ENCODE assay signal across 8 cellular contexts in genomic region chr16:17467923-17468540, GRCh38. TPM values are rescaled to one million over a fixed set of nuclear protein-coding genes. Genes with fewer than 3 reads are reported as not detected.
DNase-seq lines count a peak whose midpoint lies in the region; ATAC-seq and TF ChIP-seq lines count a peak whose summit lies in the region.

No MANE protein-coding gene starts in this region.

- H3K4me1 ChIP-seq in endodermal cell (ENCODE audit: control insufficient read depth, insufficient read depth, low read length) (peaks cover 5% of the 10 kb centered on the region), thoracic aorta (ENCODE audit: control insufficient read depth in 1 of 2, low read depth in 2 of 2) (peaks cover 17 to 38% of the 10 kb centered on the region in 2 donors)

- 31 to 37% methylated on average over 5 to 6 of the region's 6 CpGs for WGBS in endodermal cell (ENCODE audit: insufficient coverage in 1 of 2, insufficient read length in 1 of 2), 2 experiments

- peaks cover 31% of the 10 kb centered on the region for H3K4me1 Mint-ChIP-seq in endodermal cell
- H3K4me1 Mint-ChIP-seq in mesothelial cell of epicardium: peaks cover 46% of the 10 kb centered on the region

- ATAC-seq in thoracic aorta (ENCODE audit: insufficient number of reproducible peaks, low FRiP score, low read depth) (no peak), GM21717 (IDR thresholded peaks at IDR 0.05; ENCODE audit: unreplicated experiment) (no peak)

- H3K36me3 ChIP-seq in endodermal cell (ENCODE audit: control insufficient read depth, insufficient read depth, low read length) (no peaks in the 10 kb centered on the region), thoracic aorta (no peaks in the 10 kb centered on the region)

- H3K27ac Mint-ChIP-seq in endodermal cell (no peak overlapping the region), mesothelial cell of epicardium (no peak overlapping the region)

- H3K27me3 Mint-ChIP-seq in endodermal cell (ENCODE audit: insufficient read depth): peaks cover 18% of the 10 kb centered on the region
- peaks cover 19% of the 10 kb centered on the region for H3K27me3 Mint-ChIP-seq in mesothelial cell of epicardium (ENCODE audit: low read depth)

- H3K4me3 Mint-ChIP-seq in endodermal cell (peak overlapping the region; percentile 75), mesothelial cell of epicardium (peak overlapping the region; percentile 49)

- H3K9me3 Mint-ChIP-seq in endodermal cell (no peaks in the 10 kb centered on the region), mesothelial cell of epicardium (peaks cover 5% of the 10 kb centered on the region)

- peaks cover 8% of the 10 kb centered on the region for H3K9me3 ChIP-seq in endodermal cell (ENCODE audit: control insufficient read depth, low read length)
- H3K9me3 ChIP-seq in thoracic aorta: no peaks in the 10 kb centered on the region

- no peak overlapping the region for H3K27ac ChIP-seq in endodermal cell (ENCODE audit: low read depth, low read length)
- H3K27ac ChIP-seq in thoracic aorta: no peak overlapping the region

- peaks cover 19% of the 10 kb centered on the region for H3K27me3 ChIP-seq in endodermal cell (ENCODE audit: control insufficient read depth, insufficient read depth, low read length, poor library complexity, severe bottlenecking)
- H3K27me3 ChIP-seq in thoracic aorta (replicated peaks; ENCODE audit: insufficient read depth): no peaks in the 10 kb centered on the region

- TF ChIP-seq CTCF in endodermal cell (conservative IDR thresholded peaks at IDR 0.05) (peak; percentile 89), mesothelial cell of epicardium (IDR thresholded peaks at IDR 0.05; ENCODE audit: unreplicated experiment) (no peak), thoracic aorta (IDR thresholded peaks at IDR 0.05) (peak; percentile 57)

- DNase-seq in EL (peak; percentile 65), NCI-H1105 treated with DMSO at 0.1 percent for 48 hours (lab: John Stamatoyannopoulos, UW) (peak; percentile 38), endodermal cell (peak; percentile 91), mesothelial cell of epicardium (ENCODE audit: low spot score in 2 of 2, unreplicated experiment in 2 of 2) (peak in 1 of 2 experiments; percentile 69), thoracic aorta (ENCODE audit: low spot score) (no peak), amniotic stem cell (lab: John Stamatoyannopoulos, UW) (no peak)
- DNase-seq in activated CD4-positive, alpha-beta T cell treated with anti-CD3 and anti-CD28 coated beads for 1 hour: peak; percentile 35

- no peak overlapping the region for H3K9ac ChIP-seq in endodermal cell (ENCODE audit: extremely low read depth, low read length, poor library complexity, severe bottlenecking)

- H3K4me3 ChIP-seq in endodermal cell (ENCODE audit: low read length) (peak overlapping the region; percentile 83), thoracic aorta (peak overlapping the region; percentile 75)

- H3K36me3 Mint-ChIP-seq in endodermal cell (ENCODE audit: low read depth): peaks cover 9% of the 10 kb centered on the region
- H3K36me3 Mint-ChIP-seq in mesothelial cell of epicardium: no peaks in the 10 kb centered on the region

RNA-seq across cellular contexts. Expression of gene XYLT1, which starts 2.7 kb away (rescaled TPM):
- total RNA-seq in endodermal cell (10 to 100 TPM; 26.8 to 28.5 TPM), mesothelial cell of epicardium (11.8 to 15.2 TPM (median 13.0 TPM) in 3 replicates), thoracic aorta (10 to 100 TPM; 13.1 to 22.5 TPM)
- polyA plus RNA-seq in endodermal cell (2013, experiment 1 of 2): 11.9 TPM
- polyA plus RNA-seq in endodermal cell (2013, experiment 2 of 2): 13.2 TPM

Comparison
In these comparisons a context has a peak if more than half of its experiments do, and no peak if none do; other contexts are left out.
1. DNase-seq: peak in EL (single experiment), NCI-H1105 treated with DMSO at 0.1 percent for 48 hours (single experiment), activated CD4-positive, alpha-beta T cell treated with anti-CD3 and anti-CD28 coated beads for 1 hour (single experiment) and endodermal cell (single experiment); none in thoracic aorta (single experiment) and amniotic stem cell (single experiment).